Comparison of ENCODE assay signal across 2 cellular contexts in genomic region chr2:27133195-27133875, GRCh38.
TF ChIP-seq lines count a peak whose summit lies in the region.

No MANE protein-coding gene starts in this region.

TF ChIP-seq in SK-N-SH treated with all-trans-retinoic acid at 6 μM for 48 hours, 23 proteins besides CTCF, POLR2A, EP300 and RAD21:
- TF ChIP-seq ZFP3 (CRISPR knock-in tag; IDR thresholded peaks at IDR 0.05) (peak; percentile 74; the same call in 1 of the 2 replicates), BACH2 (CRISPR knock-in tag; IDR thresholded peaks at IDR 0.05; ENCODE audit: borderline replicate concordance) (no peak)

TF ChIP-seq in endothelial cell of umbilical vein, 7 proteins besides CTCF, POLR2A, EP300 and RAD21:
- TF ChIP-seq MYC (IDR thresholded peaks at IDR 0.05; ENCODE audit: low read depth, low read length) (no peak), GATA2 (IDR thresholded peaks at IDR 0.05; ENCODE audit: insufficient read depth, insufficient read length, low read depth, low read length) (no peak), MAX (IDR thresholded peaks at IDR 0.05; ENCODE audit: insufficient read depth, insufficient read length) (no peak), POLR2AphosphoS5 (IDR thresholded peaks at IDR 0.05; ENCODE audit: insufficient read depth, low read depth, low read length) (no peak)
